1 cellular context compared by ENCODE assay signal in the genomic region with DNA sequence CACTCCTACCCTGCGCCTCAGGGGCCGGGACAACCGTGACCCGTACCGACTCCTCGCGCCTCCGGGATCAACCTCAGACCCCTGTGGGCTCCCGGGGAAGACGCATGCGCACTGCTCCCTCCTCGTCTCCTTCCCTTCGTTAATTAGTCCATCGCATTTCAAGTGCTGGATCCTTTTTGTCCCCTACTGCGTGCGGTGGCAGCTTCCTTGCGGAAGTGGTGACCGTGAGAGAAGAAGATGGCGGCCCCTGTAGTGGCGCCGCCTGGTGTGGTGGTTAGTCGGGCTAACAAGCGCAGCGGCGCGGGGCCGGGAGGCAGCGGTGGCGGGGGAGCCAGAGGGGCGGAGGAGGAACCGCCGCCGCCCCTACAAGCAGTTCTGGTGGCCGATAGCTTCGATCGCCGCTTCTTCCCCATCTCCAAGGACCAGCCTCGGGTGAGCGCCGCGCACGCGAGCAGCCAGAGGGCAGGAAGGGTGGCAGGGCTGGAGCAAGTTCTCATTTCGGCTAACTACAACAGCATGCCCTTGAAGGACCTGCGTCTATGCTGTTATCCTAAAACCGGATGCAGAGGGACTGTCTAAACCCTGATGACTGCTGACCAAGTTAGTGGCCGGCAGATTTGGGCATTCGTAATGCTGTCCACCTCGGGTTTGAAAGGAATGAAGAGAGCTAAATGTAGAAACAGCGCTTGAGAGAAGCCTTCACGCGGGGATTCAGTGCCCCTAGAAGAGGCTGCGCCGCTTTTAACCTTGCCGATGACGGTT.
A peak's percentile ranks its signal among the peaks of the same experiment; 100 is the strongest.
TF ChIP-seq lines count a peak whose summit lies in the region.

A gene (plus strand): TSS at position 210 of the 762 bp plus-strand sequence. CDS start 28 bp downstream, at position 238.

TF ChIP-seq in HepG2, 621 proteins besides CTCF, POLR2A, EP300 and RAD21 (continued from another document and continues in another):
- TF ChIP-seq, protein P1, sequence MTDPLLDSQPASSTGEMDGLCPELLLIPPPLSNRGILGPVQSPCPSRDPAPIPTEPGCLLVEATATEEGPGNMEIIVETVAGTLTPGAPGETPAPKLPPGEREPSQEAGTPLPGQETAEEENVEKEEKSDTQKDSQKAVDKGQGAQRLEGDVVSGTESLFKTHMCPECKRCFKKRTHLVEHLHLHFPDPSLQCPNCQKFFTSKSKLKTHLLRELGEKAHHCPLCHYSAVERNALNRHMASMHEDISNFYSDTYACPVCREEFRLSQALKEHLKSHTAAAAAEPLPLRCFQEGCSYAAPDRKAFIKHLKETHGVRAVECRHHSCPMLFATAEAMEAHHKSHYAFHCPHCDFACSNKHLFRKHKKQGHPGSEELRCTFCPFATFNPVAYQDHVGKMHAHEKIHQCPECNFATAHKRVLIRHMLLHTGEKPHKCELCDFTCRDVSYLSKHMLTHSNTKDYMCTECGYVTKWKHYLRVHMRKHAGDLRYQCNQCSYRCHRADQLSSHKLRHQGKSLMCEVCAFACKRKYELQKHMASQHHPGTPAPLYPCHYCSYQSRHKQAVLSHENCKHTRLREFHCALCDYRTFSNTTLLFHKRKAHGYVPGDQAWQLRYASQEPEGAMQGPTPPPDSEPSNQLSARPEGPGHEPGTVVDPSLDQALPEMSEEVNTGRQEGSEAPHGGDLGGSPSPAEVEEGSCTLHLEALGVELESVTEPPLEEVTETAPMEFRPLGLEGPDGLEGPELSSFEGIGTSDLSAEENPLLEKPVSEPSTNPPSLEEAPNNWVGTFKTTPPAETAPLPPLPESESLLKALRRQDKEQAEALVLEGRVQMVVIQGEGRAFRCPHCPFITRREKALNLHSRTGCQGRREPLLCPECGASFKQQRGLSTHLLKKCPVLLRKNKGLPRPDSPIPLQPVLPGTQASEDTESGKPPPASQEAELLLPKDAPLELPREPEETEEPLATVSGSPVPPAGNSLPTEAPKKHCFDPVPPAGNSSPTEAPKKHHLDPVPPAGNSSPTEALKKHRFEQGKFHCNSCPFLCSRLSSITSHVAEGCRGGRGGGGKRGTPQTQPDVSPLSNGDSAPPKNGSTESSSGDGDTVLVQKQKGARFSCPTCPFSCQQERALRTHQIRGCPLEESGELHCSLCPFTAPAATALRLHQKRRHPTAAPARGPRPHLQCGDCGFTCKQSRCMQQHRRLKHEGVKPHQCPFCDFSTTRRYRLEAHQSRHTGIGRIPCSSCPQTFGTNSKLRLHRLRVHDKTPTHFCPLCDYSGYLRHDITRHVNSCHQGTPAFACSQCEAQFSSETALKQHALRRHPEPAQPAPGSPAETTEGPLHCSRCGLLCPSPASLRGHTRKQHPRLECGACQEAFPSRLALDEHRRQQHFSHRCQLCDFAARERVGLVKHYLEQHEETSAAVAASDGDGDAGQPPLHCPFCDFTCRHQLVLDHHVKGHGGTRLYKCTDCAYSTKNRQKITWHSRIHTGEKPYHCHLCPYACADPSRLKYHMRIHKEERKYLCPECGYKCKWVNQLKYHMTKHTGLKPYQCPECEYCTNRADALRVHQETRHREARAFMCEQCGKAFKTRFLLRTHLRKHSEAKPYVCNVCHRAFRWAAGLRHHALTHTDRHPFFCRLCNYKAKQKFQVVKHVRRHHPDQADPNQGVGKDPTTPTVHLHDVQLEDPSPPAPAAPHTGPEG (CRISPR knock-in tag; IDR thresholded peaks at IDR 0.05), result no peak; the same call in none of the 2 replicates
- TF ChIP-seq, protein P2, sequence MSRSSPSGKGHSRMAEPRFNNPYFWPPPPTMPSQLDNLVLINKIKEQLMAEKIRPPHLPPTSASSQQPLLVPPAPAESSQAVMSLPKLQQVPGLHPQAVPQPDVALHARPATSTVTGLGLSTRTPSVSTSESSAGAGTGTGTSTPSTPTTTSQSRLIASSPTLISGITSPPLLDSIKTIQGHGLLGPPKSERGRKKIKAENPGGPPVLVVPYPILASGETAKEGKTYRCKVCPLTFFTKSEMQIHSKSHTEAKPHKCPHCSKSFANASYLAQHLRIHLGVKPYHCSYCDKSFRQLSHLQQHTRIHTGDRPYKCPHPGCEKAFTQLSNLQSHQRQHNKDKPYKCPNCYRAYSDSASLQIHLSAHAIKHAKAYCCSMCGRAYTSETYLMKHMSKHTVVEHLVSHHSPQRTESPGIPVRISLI (CRISPR knock-in tag; IDR thresholded peaks at IDR 0.05; ENCODE audit: borderline replicate concordance), result no peak
- TF ChIP-seq NBN (conservative IDR thresholded peaks at IDR 0.05) (no peak), NKX3-1 (CRISPR knock-in tag; IDR thresholded peaks at IDR 0.05) (0 out of 2 replicates have a peak, but pooled peaks have one; percentile 14), KLF13 (CRISPR knock-in tag; IDR thresholded peaks at IDR 0.05) (no peak), TP53 (CRISPR knock-in tag; conservative IDR thresholded peaks at IDR 0.05) (no peak), NFYC (CRISPR knock-in tag; IDR thresholded peaks at IDR 0.05) (no peak), NFE2L1 (CRISPR knock-in tag; IDR thresholded peaks at IDR 0.05; ENCODE audit: borderline replicate concordance) (no peak), DNMT1 (CRISPR knock-in tag; IDR thresholded peaks at IDR 0.05) (no peak), RNF2 (conservative IDR thresholded peaks at IDR 0.05; ENCODE audit: low read depth) (peak; percentile 41; the same call in 1 of the 2 replicates), NCOA5 (CRISPR knock-in tag; IDR thresholded peaks at IDR 0.05) (no peak), NPAS2 (CRISPR knock-in tag; IDR thresholded peaks at IDR 0.05; ENCODE audit: borderline replicate concordance) (no peak), ZNF251 (CRISPR knock-in tag; IDR thresholded peaks at IDR 0.05) (no peak), ZNF891 (CRISPR knock-in tag; IDR thresholded peaks at IDR 0.05) (peak; percentile 85), HNRNPUL1 (IDR thresholded peaks at IDR 0.05; ENCODE audit: low read depth, low read length) (no peak), JUN (CRISPR knock-in tag; IDR thresholded peaks at IDR 0.05) (peak; percentile 30; the same call in 1 of the 2 replicates), ZNF883 (CRISPR knock-in tag; IDR thresholded peaks at IDR 0.05; ENCODE audit: not compliant biosample characterization) (peak; percentile 81), ZNF615 (CRISPR knock-in tag; IDR thresholded peaks at IDR 0.05; ENCODE audit: borderline replicate concordance) (no peak)
- TF ChIP-seq, protein P3, sequence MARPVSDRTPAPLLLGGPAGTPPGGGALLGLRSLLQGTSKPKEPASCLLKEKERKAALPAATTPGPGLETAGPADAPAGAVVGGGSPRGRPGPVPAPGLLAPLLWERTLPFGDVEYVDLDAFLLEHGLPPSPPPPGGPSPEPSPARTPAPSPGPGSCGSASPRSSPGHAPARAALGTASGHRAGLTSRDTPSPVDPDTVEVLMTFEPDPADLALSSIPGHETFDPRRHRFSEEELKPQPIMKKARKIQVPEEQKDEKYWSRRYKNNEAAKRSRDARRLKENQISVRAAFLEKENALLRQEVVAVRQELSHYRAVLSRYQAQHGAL (CRISPR knock-in tag; IDR thresholded peaks at IDR 0.05; ENCODE audit: not compliant biosample characterization), result no peak
- TF ChIP-seq, protein P4, sequence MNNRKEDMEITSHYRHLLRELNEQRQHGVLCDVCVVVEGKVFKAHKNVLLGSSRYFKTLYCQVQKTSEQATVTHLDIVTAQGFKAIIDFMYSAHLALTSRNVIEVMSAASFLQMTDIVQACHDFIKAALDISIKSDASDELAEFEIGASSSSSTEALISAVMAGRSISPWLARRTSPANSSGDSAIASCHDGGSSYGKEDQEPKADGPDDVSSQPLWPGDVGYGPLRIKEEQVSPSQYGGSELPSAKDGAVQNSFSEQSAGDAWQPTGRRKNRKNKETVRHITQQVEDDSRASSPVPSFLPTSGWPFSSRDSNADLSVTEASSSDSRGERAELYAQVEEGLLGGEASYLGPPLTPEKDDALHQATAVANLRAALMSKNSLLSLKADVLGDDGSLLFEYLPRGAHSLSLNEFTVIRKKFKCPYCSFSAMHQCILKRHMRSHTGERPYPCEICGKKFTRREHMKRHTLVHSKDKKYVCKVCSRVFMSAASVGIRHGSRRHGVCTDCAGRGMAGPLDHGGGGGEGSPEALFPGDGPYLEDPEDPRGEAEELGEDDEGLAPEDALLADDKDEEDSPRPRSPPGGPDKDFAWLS (CRISPR knock-in tag; IDR thresholded peaks at IDR 0.05; ENCODE audit: borderline replicate concordance), result no peak
- TF ChIP-seq, protein P5, sequence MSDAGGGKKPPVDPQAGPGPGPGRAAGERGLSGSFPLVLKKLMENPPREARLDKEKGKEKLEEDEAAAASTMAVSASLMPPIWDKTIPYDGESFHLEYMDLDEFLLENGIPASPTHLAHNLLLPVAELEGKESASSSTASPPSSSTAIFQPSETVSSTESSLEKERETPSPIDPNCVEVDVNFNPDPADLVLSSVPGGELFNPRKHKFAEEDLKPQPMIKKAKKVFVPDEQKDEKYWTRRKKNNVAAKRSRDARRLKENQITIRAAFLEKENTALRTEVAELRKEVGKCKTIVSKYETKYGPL (CRISPR knock-in tag; IDR thresholded peaks at IDR 0.05), result no peak
- TF ChIP-seq, protein P6, sequence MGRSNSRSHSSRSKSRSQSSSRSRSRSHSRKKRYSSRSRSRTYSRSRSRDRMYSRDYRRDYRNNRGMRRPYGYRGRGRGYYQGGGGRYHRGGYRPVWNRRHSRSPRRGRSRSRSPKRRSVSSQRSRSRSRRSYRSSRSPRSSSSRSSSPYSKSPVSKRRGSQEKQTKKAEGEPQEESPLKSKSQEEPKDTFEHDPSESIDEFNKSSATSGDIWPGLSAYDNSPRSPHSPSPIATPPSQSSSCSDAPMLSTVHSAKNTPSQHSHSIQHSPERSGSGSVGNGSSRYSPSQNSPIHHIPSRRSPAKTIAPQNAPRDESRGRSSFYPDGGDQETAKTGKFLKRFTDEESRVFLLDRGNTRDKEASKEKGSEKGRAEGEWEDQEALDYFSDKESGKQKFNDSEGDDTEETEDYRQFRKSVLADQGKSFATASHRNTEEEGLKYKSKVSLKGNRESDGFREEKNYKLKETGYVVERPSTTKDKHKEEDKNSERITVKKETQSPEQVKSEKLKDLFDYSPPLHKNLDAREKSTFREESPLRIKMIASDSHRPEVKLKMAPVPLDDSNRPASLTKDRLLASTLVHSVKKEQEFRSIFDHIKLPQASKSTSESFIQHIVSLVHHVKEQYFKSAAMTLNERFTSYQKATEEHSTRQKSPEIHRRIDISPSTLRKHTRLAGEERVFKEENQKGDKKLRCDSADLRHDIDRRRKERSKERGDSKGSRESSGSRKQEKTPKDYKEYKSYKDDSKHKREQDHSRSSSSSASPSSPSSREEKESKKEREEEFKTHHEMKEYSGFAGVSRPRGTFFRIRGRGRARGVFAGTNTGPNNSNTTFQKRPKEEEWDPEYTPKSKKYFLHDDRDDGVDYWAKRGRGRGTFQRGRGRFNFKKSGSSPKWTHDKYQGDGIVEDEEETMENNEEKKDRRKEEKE (IDR thresholded peaks at IDR 0.05), result no peak
- TF ChIP-seq, protein P7, sequence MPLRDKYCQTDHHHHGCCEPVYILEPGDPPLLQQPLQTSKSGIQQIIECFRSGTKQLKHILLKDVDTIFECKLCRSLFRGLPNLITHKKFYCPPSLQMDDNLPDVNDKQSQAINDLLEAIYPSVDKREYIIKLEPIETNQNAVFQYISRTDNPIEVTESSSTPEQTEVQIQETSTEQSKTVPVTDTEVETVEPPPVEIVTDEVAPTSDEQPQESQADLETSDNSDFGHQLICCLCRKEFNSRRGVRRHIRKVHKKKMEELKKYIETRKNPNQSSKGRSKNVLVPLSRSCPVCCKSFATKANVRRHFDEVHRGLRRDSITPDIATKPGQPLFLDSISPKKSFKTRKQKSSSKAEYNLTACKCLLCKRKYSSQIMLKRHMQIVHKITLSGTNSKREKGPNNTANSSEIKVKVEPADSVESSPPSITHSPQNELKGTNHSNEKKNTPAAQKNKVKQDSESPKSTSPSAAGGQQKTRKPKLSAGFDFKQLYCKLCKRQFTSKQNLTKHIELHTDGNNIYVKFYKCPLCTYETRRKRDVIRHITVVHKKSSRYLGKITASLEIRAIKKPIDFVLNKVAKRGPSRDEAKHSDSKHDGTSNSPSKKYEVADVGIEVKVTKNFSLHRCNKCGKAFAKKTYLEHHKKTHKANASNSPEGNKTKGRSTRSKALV (CRISPR knock-in tag; IDR thresholded peaks at IDR 0.05), result no peak
- TF ChIP-seq, protein P8, sequence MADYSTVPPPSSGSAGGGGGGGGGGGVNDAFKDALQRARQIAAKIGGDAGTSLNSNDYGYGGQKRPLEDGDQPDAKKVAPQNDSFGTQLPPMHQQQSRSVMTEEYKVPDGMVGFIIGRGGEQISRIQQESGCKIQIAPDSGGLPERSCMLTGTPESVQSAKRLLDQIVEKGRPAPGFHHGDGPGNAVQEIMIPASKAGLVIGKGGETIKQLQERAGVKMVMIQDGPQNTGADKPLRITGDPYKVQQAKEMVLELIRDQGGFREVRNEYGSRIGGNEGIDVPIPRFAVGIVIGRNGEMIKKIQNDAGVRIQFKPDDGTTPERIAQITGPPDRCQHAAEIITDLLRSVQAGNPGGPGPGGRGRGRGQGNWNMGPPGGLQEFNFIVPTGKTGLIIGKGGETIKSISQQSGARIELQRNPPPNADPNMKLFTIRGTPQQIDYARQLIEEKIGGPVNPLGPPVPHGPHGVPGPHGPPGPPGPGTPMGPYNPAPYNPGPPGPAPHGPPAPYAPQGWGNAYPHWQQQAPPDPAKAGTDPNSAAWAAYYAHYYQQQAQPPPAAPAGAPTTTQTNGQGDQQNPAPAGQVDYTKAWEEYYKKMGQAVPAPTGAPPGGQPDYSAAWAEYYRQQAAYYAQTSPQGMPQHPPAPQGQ (CRISPR knock-in tag; IDR thresholded peaks at IDR 0.05; ENCODE audit: borderline replicate concordance), result no peak; the same call in 1 of the 2 replicates
- TF ChIP-seq, protein P9, sequence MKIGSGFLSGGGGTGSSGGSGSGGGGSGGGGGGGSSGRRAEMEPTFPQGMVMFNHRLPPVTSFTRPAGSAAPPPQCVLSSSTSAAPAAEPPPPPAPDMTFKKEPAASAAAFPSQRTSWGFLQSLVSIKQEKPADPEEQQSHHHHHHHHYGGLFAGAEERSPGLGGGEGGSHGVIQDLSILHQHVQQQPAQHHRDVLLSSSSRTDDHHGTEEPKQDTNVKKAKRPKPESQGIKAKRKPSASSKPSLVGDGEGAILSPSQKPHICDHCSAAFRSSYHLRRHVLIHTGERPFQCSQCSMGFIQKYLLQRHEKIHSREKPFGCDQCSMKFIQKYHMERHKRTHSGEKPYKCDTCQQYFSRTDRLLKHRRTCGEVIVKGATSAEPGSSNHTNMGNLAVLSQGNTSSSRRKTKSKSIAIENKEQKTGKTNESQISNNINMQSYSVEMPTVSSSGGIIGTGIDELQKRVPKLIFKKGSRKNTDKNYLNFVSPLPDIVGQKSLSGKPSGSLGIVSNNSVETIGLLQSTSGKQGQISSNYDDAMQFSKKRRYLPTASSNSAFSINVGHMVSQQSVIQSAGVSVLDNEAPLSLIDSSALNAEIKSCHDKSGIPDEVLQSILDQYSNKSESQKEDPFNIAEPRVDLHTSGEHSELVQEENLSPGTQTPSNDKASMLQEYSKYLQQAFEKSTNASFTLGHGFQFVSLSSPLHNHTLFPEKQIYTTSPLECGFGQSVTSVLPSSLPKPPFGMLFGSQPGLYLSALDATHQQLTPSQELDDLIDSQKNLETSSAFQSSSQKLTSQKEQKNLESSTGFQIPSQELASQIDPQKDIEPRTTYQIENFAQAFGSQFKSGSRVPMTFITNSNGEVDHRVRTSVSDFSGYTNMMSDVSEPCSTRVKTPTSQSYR (CRISPR knock-in tag; IDR thresholded peaks at IDR 0.05; ENCODE audit: borderline replicate concordance), result no peak; the same call in 1 of the 2 replicates
- TF ChIP-seq, protein P10, sequence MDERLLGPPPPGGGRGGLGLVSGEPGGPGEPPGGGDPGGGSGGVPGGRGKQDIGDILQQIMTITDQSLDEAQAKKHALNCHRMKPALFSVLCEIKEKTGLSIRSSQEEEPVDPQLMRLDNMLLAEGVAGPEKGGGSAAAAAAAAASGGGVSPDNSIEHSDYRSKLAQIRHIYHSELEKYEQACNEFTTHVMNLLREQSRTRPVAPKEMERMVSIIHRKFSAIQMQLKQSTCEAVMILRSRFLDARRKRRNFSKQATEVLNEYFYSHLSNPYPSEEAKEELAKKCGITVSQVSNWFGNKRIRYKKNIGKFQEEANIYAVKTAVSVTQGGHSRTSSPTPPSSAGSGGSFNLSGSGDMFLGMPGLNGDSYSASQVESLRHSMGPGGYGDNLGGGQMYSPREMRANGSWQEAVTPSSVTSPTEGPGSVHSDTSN (CRISPR knock-in tag; IDR thresholded peaks at IDR 0.05), result no peak
